Comparison of ENCODE assay signal across 8 cellular contexts in genomic region chr7:108181073-108181985, GRCh38. TPM values are rescaled to one million over a fixed set of nuclear protein-coding genes. Genes with fewer than 3 reads are reported as not detected.
DNase-seq lines count a peak whose midpoint lies in the region; ATAC-seq and TF ChIP-seq lines count a peak whose summit lies in the region.

No MANE protein-coding gene starts in this region.

- TF ChIP-seq EP300 in SK-N-SH (IDR thresholded peaks at IDR 0.05; ENCODE audit: borderline replicate concordance in 1 of 2, low read depth in 1 of 2, low read length in 1 of 2) = 0 out of 4 replicates have a peak, but pooled peaks of 1 of the 2 experiments have one; percentile 13

- 63% methylated on average over 8 of the region's 8 CpGs for WGBS in SK-N-SH (ENCODE audit: low lambda C conversion rate)

- POLR2A ChIA-PET in SK-N-SH (lab: Yijun Ruan, JAX) = interaction anchor here (0.6 kb wide), 1 partner anchor 227 kb away, joined by 4 read pairs; no protein-coding TSS in a partner anchor

- H3K4me3 ChIP-seq in AG10803 (ENCODE audit: low read length) = no peak overlapping the region
- H3K4me3 ChIP-seq in NB4 (ENCODE audit: low read depth, low read length) = no peak overlapping the region
- H3K4me3 ChIP-seq in SK-N-SH (ENCODE audit: low read depth in 2 of 2, low read length in 1 of 2) = no peak overlapping the region
- H3K4me3 ChIP-seq in fibroblast of the aortic adventitia (ENCODE audit: low read depth, low read length) = no peak overlapping the region
- no peak overlapping the region for H3K4me3 ChIP-seq in osteoblast (ENCODE audit: insufficient read depth, low read length)

- H3F3A ChIP-seq in SK-N-SH (replicated peaks; ENCODE audit: insufficient read depth) = no peaks in the 10 kb centered on the region

- peak overlapping the region in 1 of 2 experiments; percentile 60; a peak in 1 of 4 replicates for H3K27ac ChIP-seq in SK-N-SH (ENCODE audit: low read depth in 2 of 2, low read length in 1 of 2)
- no peak overlapping the region for H3K27ac ChIP-seq in osteoblast (ENCODE audit: low read depth, low read length)

- H3K4me1 ChIP-seq in SK-N-SH (ENCODE audit: control insufficient read depth in 1 of 2, insufficient read depth in 2 of 2, low read depth in 1 of 2, low read length in 1 of 2) = peaks cover 0 to 9% of the 10 kb centered on the region in 2 experiments; a peak in 2 of 4 replicates
- H3K4me1 ChIP-seq in osteoblast (ENCODE audit: insufficient read depth, low read length) = no peaks in the 10 kb centered on the region

- ATAC-seq in GM18511 (IDR thresholded peaks at IDR 0.05; ENCODE audit: unreplicated experiment) (peak; percentile 72), HG02642 (IDR thresholded peaks at IDR 0.05; ENCODE audit: poor library complexity, unreplicated experiment) (no peak)

- CTCF ChIA-PET in SK-N-SH (lab: Yijun Ruan, JAX) = interaction anchor here (0.6 to 4.3 kb wide), 33 partner anchors 8 to 322 kb away, joined by 3 to 49 read pairs (median 4); no protein-coding TSS in a partner anchor

- no peak for TF ChIP-seq POLR2A in NB4 (IDR thresholded peaks at IDR 0.05; ENCODE audit: extremely low read depth, insufficient read length)

- H3K9me3 ChIP-seq in SK-N-SH (no peaks in the 10 kb centered on the region), osteoblast (ENCODE audit: low read depth, low read length) (no peaks in the 10 kb centered on the region)

- H3K27me3 ChIP-seq in SK-N-SH (ENCODE audit: insufficient read depth) (no peaks in the 10 kb centered on the region), osteoblast (ENCODE audit: insufficient read depth, low read length) (no peaks in the 10 kb centered on the region)

- no peak overlapping the region for H3K9ac ChIP-seq in SK-N-SH

- H4K20me1 ChIP-seq in SK-N-SH (ENCODE audit: insufficient read depth) = no peaks in the 10 kb centered on the region
- H4K20me1 ChIP-seq in osteoblast (ENCODE audit: insufficient read depth, low read length) = no peaks in the 10 kb centered on the region

- H3K79me2 ChIP-seq in SK-N-SH (ENCODE audit: insufficient read depth) (no peaks in the 10 kb centered on the region), osteoblast (ENCODE audit: insufficient read depth, low read length) (no peaks in the 10 kb centered on the region)

- peak; percentile 58 for DNase-seq in AG10803 (ENCODE audit: low read depth)
- peak; percentile 62 for DNase-seq in NB4 (ENCODE audit: low read depth)
- peak; percentile 57 for DNase-seq in SK-N-SH
- DNase-seq in fibroblast of the aortic adventitia (ENCODE audit: low read depth) = peak; percentile 86
- no peak for DNase-seq in osteoblast (ENCODE audit: insufficient read length, low spot score, missing footprints)
- no peak for DNase-seq in stimulated activated naive CD4-positive, alpha-beta T cell treated with Interleukin-2 at 50 U/mL for 16 hours (lab: John Stamatoyannopoulos, UW)

- TF ChIP-seq RAD21 in SK-N-SH (IDR thresholded peaks at IDR 0.05; ENCODE audit: low read length) = peak; percentile 96

- H3K36me3 ChIP-seq in SK-N-SH (replicated peaks in 1 of 2; ENCODE audit: control insufficient read depth in 1 of 2, insufficient read depth in 2 of 2, low read length in 1 of 2) (peaks cover 0 to 36% of the 10 kb centered on the region in 2 experiments), osteoblast (ENCODE audit: insufficient read depth, low read length) (no peaks in the 10 kb centered on the region)

- H2AFZ ChIP-seq in SK-N-SH (ENCODE audit: low read depth) (no peak overlapping the region), osteoblast (ENCODE audit: low read length) (no peak overlapping the region)

- TF ChIP-seq CTCF in AG10803 (conservative IDR thresholded peaks at IDR 0.05; ENCODE audit: low read length) (peak; percentile 77), NB4 (IDR thresholded peaks at IDR 0.05; ENCODE audit: low read depth, low read length) (peak; percentile 63), SK-N-SH (IDR thresholded peaks at IDR 0.05) (peak; percentile 96), fibroblast of the aortic adventitia (IDR thresholded peaks at IDR 0.05; ENCODE audit: insufficient read depth, low read length) (peak; percentile 59), osteoblast (IDR thresholded peaks at IDR 0.05; ENCODE audit: extremely low read depth, low read depth, low read length) (peak; percentile 70)

- H3K4me2 ChIP-seq in SK-N-SH = no peak overlapping the region
- H3K4me2 ChIP-seq in osteoblast (ENCODE audit: insufficient read depth, low read length) = no peak overlapping the region

- H3K9me2 ChIP-seq in SK-N-SH = no peaks in the 10 kb centered on the region

TF ChIP-seq in SK-N-SH, 30 proteins besides CTCF, POLR2A, EP300 and RAD21:
- TF ChIP-seq MEF2A (IDR thresholded peaks at IDR 0.05; ENCODE audit: borderline replicate concordance, low read depth) (no peak), EZH2phosphoT487 (IDR thresholded peaks at IDR 0.05; ENCODE audit: borderline replicate concordance, low read depth) (no peak), YY1 (IDR thresholded peaks at IDR 0.05; ENCODE audit: low read depth) (no peak), GABPA (IDR thresholded peaks at IDR 0.05; ENCODE audit: low read depth) (no peak), SMC3 (IDR thresholded peaks at IDR 0.05; ENCODE audit: low read depth, low read length) (peak; percentile 73), NRF1 (IDR thresholded peaks at IDR 0.05; ENCODE audit: low read depth, low read length) (no peak)

RNA-seq across cellular contexts. Expression of gene LAMB4, which starts 51.2 kb away (rescaled TPM):
- 0.24 and 0.36 TPM in 2 replicates for polyA plus RNA-seq in SK-N-SH (2012; rRNA removed)
- 0.26 and 0.35 TPM in 2 replicates for polyA plus RNA-seq in SK-N-SH (2012; cell fraction: cytosol; rRNA removed)
- polyA plus RNA-seq in SK-N-SH (2012; cell fraction: nucleus; rRNA removed) = 0.21 and 0.30 TPM in 2 replicates
- total RNA-seq in fibroblast of the aortic adventitia (ENCODE audit: low replicate concordance) (0.08 and 0.45 TPM in 2 replicates), osteoblast (under 0.01 and 0.36 TPM in 2 replicates)

Comparison
In these comparisons a context has a peak if more than half of its experiments do, and no peak if none do; other contexts are left out.
1. DNase-seq: peak in AG10803 (single experiment), NB4 (single experiment), SK-N-SH (single experiment) and fibroblast of the aortic adventitia (single experiment); none in osteoblast (single experiment) and stimulated activated naive CD4-positive, alpha-beta T cell treated with Interleukin-2 at 50 U/mL for 16 hours (single experiment).
2. Peak in every context shown above with its lines, with median percentiles within 50 percentile points of each other: CTCF ChIP-seq.